In genomic region chr2:184780944-184781343, GRCh38 we compare ENCODE assay signal across 1 cellular context.
TF ChIP-seq lines count a peak whose summit lies in the region.

No MANE protein-coding gene starts in this region.

TF ChIP-seq in GM23338, 12 proteins besides CTCF, POLR2A, EP300 and RAD21 (continued from another document):
- TF ChIP-seq REST (IDR thresholded peaks at IDR 0.05; ENCODE audit: unreplicated experiment) (no peak), ZNF331 (CRISPR knock-in tag; IDR thresholded peaks at IDR 0.05; ENCODE audit: low read depth) (no peak), STAT1 (IDR thresholded peaks at IDR 0.05; ENCODE audit: unreplicated experiment) (no peak)
